Comparison of ENCODE assay signal across 21 cellular contexts in the genomic region with DNA sequence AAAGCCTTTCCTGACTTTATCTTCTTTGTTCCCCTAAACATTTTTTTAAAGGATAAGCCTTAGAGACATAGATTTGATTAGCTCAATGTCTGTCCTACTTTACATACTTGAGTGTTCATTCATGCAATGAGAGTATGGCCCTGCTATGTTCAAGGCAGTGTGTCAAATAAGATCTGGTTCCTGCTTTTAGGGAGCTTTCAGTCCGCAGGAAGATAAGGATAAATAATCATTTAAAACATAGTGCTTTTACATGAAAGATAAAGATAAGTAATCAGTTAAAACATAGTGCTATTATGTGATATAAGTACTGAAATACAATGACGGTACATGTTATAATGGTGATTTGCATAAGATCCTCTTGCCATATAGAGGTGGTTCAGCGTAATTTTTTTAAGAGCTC.
"Had no signal": no experiment of that assay in that cellular context is flagged by ENCODE, and none has a peak within 500 bp of the region (broad histone marks: within the 10 kb centered on the region; RNA-seq: fewer than 3 reads in every experiment).

No MANE protein-coding gene starts in this region.

- H3K9me3 ChIP-seq: left ventricle myocardium inferior, ovary, right lobe of liver, stomach, testis, thyroid gland, vagina had no signal

- H3K4me1 ChIP-seq: right lobe of liver, testis, transverse colon, vagina had no signal

- H3K27me3 ChIP-seq: ovary, right atrium auricular region, right lobe of liver, stomach, testis, thyroid gland, transverse colon, upper lobe of left lung, vagina had no signal

- H3K36me3 ChIP-seq: left ventricle myocardium inferior, ovary, right atrium auricular region, right lobe of liver, stomach, thyroid gland, transverse colon, upper lobe of left lung, vagina had no signal

- H3K4me3 ChIP-seq: left ventricle myocardium inferior, lung, ovary, right atrium auricular region, right lobe of liver, stomach, testis, thyroid gland, transverse colon, upper lobe of left lung, vagina had no signal

- DNase-seq: islet precursor cell; left ventricle myocardium inferior; mesendoderm; naive B cell; natural killer cell; ovary; right lobe of liver; stimulated activated CD4-positive, alpha-beta T cell treated with anti-CD3 and anti-CD28 coated beads, Interleukin-12 subunit alpha, Interleukin-12 subunit beta, amount 100 ng/mL, for 4 hours; stimulated activated CD4-positive, alpha-beta T cell treated with anti-CD3 and anti-CD28 coated beads, Interleukin-15, amount 100 ng/mL, for 24 hours; stimulated activated CD4-positive, alpha-beta T cell treated with anti-CD3 and anti-CD28 coated beads, Interleukin-2, amount 100 ng/mL, for 24 hours; stimulated activated CD4-positive, alpha-beta T cell treated with anti-CD3 and anti-CD28 coated beads, Interleukin-4, amount 100 ng/mL, for 1 hour; stimulated activated naive B cell treated with anti-CD40 and anti-IgM and Interleukin-4, amounts not matched to agents 10 μg/mL and 1 μg/mL and 100 μg/mL, for 72 hours; stimulated activated naive CD8-positive, alpha-beta T cell treated with anti-CD3 and anti-CD28 coated beads, Interleukin-15, Interleukin-2, amounts not matched to agents 100 U/mL and 50 U/mL, for 24 hours; stomach; testis; thyroid gland; transverse colon; upper lobe of left lung had no signal

- ATAC-seq: natural killer cell; right lobe of liver; stimulated activated naive B cell treated with anti-CD40 and anti-IgM and Interleukin-4, amounts not matched to agents 10 μg/mL and 1 μg/mL and 100 μg/mL, for 72 hours; stimulated activated naive CD8-positive, alpha-beta T cell treated with anti-CD3 and anti-CD28 coated beads, Interleukin-15, Interleukin-2, amounts not matched to agents 100 U/mL and 50 U/mL, for 24 hours had no signal

- H3K27ac ChIP-seq: ovary, right atrium auricular region, right lobe of liver, stomach, testis, transverse colon, vagina had no signal
